In the genomic region with DNA sequence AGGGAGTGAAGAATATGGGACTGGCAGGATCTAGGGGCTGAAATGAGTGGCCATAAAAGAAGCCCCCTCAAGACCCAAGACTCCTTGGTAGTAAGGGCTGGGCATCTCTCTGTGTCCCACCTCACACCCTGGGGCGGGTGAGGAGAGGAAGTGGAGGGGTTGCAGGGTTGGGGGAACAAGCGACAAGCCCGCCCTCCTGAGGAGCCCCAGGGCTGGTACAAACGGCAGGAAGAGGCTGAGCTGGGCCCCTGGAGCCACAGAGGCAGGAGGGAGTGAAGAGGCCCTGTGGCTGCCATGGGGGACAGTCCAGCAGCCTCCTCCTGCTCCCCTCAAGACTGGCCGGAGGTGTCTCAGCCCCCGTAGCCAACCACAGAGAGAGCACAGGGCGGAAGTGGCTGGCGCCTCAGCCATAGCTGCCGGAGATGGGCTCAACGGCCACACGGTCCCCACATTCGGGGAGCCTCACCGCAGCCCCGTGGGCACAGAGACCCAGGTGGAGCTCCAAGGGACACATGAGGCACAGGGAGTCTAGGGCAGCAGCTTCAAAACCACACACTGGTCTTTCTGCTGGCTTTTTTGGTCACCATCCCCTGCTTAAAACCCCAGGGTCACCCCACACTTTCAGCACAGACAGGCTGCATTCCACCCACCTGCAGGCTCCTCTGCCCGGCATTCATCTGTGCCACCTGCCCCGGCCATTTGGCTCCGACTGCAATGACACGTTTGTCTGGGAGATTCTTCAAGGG, we compare ENCODE assay signal across 8 cellular contexts. TPM values are rescaled to one million over a fixed set of nuclear protein-coding genes. Genes with fewer than 3 reads are reported as not detected.
DNase-seq lines count a peak whose midpoint lies in the region; ATAC-seq and TF ChIP-seq lines count a peak whose summit lies in the region.

No MANE protein-coding gene starts in this region.

- H3K4me1 Mint-ChIP-seq in neural progenitor cell: peaks cover 20% of the 10 kb centered on the region

- H3K36me3 ChIP-seq in KOPT-K1 (ENCODE audit: insufficient read depth, low read length): no peaks in the 10 kb centered on the region
- no peaks in the 10 kb centered on the region for H3K36me3 ChIP-seq in neural progenitor cell

- peaks cover 16% of the 10 kb centered on the region for H3F3A ChIP-seq in neural progenitor cell (ENCODE audit: low read depth)

- no peaks in the 10 kb centered on the region for H3K36me3 Mint-ChIP-seq in neural progenitor cell

- H3K9me3 ChIP-seq in KOPT-K1 (ENCODE audit: insufficient read depth, low read length, poor library complexity, severe bottlenecking) (no peaks in the 10 kb centered on the region), neural progenitor cell (ENCODE audit: low read depth) (no peaks in the 10 kb centered on the region)

- no peaks in the 10 kb centered on the region for H4K20me1 ChIP-seq in neural progenitor cell (ENCODE audit: low read depth)

- H3K9me3 Mint-ChIP-seq in neural progenitor cell: no peaks in the 10 kb centered on the region

- peak overlapping the region; percentile 23 for H2AFZ ChIP-seq in neural progenitor cell (replicated peaks)

- no peak overlapping the region for H3K9ac ChIP-seq in neural progenitor cell

- peaks cover 36% of the 10 kb centered on the region for H3K4me1 ChIP-seq in neural progenitor cell

- H3K4me2 ChIP-seq in neural progenitor cell: no peak overlapping the region

- peak overlapping the region; percentile 98 for H3K27ac ChIP-seq in KOPT-K1 (ENCODE audit: low read depth, low read length, poor library complexity, severe bottlenecking)
- H3K27ac ChIP-seq in neural progenitor cell: no peak overlapping the region

- H3K4me3 Mint-ChIP-seq in neural progenitor cell: no peak overlapping the region

- H3K79me2 ChIP-seq in neural progenitor cell (ENCODE audit: low read depth): no peaks in the 10 kb centered on the region

- H3K27me3 Mint-ChIP-seq in neural progenitor cell (ENCODE audit: insufficient read depth, low read depth): peaks cover 6% of the 10 kb centered on the region

- H3K4me3 ChIP-seq in neural progenitor cell: no peak overlapping the region

- peak overlapping the region; percentile 51 for H3K27ac Mint-ChIP-seq in neural progenitor cell

- no peak for TF ChIP-seq CTCF in neural progenitor cell (IDR thresholded peaks at IDR 0.05)

- H3K27me3 ChIP-seq in neural progenitor cell: no peaks in the 10 kb centered on the region

- DNase-seq in CD1c-positive myeloid dendritic cell (ENCODE audit: extremely low spot score) (peak; percentile 29), activated T-cell treated with anti-CD3 and anti-CD28 coated beads for 48 hours (ENCODE audit: low read depth) (peak; percentile 23), neural progenitor cell (ENCODE audit: low spot score) (no peak), NCI-H2196 treated with DMSO at 0.1 percent for 48 hours (lab: John Stamatoyannopoulos, UW; ENCODE audit: unreplicated experiment) (no peak), DMS 273 treated with DMSO at 0.1 percent for 48 hours (lab: John Stamatoyannopoulos, UW) (no peak)

- peak; percentile 55 for ATAC-seq in GM19324 (IDR thresholded peaks at IDR 0.05; ENCODE audit: low FRiP score, unreplicated experiment)
- no peak; the same call in 1 of the 3 replicates for ATAC-seq in SK-N-SH treated with all-trans-retinoic acid at 6 μM for 48 hours

TF ChIP-seq in SK-N-SH treated with all-trans-retinoic acid at 6 μM for 48 hours, 23 proteins besides CTCF, POLR2A, EP300 and RAD21:
- TF ChIP-seq OSR1 (CRISPR knock-in tag; IDR thresholded peaks at IDR 0.05): no peak
- TF ChIP-seq, protein P1, sequence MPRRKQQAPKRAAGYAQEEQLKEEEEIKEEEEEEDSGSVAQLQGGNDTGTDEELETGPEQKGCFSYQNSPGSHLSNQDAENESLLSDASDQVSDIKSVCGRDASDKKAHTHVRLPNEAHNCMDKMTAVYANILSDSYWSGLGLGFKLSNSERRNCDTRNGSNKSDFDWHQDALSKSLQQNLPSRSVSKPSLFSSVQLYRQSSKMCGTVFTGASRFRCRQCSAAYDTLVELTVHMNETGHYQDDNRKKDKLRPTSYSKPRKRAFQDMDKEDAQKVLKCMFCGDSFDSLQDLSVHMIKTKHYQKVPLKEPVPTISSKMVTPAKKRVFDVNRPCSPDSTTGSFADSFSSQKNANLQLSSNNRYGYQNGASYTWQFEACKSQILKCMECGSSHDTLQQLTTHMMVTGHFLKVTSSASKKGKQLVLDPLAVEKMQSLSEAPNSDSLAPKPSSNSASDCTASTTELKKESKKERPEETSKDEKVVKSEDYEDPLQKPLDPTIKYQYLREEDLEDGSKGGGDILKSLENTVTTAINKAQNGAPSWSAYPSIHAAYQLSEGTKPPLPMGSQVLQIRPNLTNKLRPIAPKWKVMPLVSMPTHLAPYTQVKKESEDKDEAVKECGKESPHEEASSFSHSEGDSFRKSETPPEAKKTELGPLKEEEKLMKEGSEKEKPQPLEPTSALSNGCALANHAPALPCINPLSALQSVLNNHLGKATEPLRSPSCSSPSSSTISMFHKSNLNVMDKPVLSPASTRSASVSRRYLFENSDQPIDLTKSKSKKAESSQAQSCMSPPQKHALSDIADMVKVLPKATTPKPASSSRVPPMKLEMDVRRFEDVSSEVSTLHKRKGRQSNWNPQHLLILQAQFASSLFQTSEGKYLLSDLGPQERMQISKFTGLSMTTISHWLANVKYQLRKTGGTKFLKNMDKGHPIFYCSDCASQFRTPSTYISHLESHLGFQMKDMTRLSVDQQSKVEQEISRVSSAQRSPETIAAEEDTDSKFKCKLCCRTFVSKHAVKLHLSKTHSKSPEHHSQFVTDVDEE (CRISPR knock-in tag; IDR thresholded peaks at IDR 0.05): no peak
TF ChIP-seq in SK-N-SH treated with all-trans-retinoic acid at 6 μM for 48 hours: peak in this region for 0.

RNA-seq across cellular contexts. Expression of gene C20orf203, which starts 0.6 kb away (rescaled TPM):
- total RNA-seq in neural progenitor cell (ENCODE audit: low replicate concordance): 0.12 and 0.32 TPM in 2 replicates

Comparison
In these comparisons a context has a peak if more than half of its experiments do, and no peak if none do; other contexts are left out.
1. DNase-seq: peak in CD1c-positive myeloid dendritic cell (single experiment) and activated T-cell treated with anti-CD3 and anti-CD28 coated beads for 48 hours (single experiment); none in neural progenitor cell (single experiment), NCI-H2196 treated with DMSO at 0.1 percent for 48 hours (single experiment) and DMS 273 treated with DMSO at 0.1 percent for 48 hours (single experiment).